In the genomic region with DNA sequence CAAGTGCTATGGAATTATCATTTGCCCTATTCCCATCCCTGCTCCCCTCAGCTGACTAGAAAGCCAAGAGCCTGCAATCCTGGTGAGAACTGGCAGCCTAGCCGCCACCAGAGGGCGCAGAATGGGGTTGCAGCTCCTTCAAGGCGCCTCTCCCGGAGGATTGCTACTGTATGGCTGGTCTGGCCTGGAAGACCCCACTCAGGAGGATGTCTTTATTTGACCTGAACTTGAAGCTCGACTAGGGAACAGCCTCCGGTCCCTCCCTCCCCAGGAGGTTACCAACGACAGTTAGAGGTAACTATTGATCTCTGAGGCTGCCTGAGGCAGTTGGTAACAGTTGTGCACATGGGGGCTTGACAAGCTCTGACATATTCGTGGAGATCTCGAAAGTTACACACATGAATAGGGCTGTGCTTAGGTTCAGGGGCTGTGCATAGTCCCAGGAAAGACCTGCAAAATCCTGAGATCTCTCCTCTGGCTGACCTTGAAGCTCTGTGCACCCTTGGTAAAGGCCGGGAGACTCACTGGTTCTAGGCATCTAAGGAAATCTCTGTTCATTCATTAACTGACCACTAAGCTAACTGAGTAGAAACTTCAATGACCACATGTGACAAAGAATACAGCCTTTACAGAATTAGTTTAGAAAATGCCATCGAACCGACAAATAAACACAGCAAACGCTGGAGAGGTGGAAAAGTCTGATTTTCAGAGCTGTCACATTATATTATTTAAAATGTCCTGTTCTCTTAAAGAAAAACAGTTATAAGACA, we compare ENCODE assay signal across 8 cellular contexts.
DNase-seq lines count a peak whose midpoint lies in the region; ATAC-seq, FAIRE-seq and TF ChIP-seq lines count a peak whose summit lies in the region.

No MANE protein-coding gene starts in this region.

- peaks cover 2% of the 10 kb centered on the region for H3K36me3 Mint-ChIP-seq in central memory CD8-positive, alpha-beta T cell (ENCODE audit: insufficient read depth)

- no peaks in the 10 kb centered on the region for H3K4me1 Mint-ChIP-seq in central memory CD8-positive, alpha-beta T cell

- ATAC-seq in HG02763 (IDR thresholded peaks at IDR 0.05; ENCODE audit: unreplicated experiment) = peak; percentile 97
- no peak for ATAC-seq in central memory CD8-positive, alpha-beta T cell (replicated peaks; ENCODE audit: extremely low read depth, poor library complexity, severe bottlenecking)

- TF ChIP-seq POLR2A in GM12891 (IDR thresholded peaks at IDR 0.05; ENCODE audit: low read depth, low read length) = no peak

- H3K4me3 Mint-ChIP-seq in central memory CD8-positive, alpha-beta T cell = no peak overlapping the region

- peak; percentile 86 for FAIRE-seq in GM12891 (lab: Jason Lieb, UNC)

- H3K9me3 Mint-ChIP-seq in central memory CD8-positive, alpha-beta T cell = no peaks in the 10 kb centered on the region

- peaks cover 12% of the 10 kb centered on the region for H3K27me3 Mint-ChIP-seq in central memory CD8-positive, alpha-beta T cell

- TF ChIP-seq CTCF in 22Rv1 (IDR thresholded peaks at IDR 0.05) = peak; percentile 100

- DNase-seq in GM12891 (ENCODE audit: insufficient read length, low spot score) (peak; percentile 22), NCI-H146 (lab: John Stamatoyannopoulos, UW) (peak; percentile 68), left kidney (ENCODE audit: low read depth, low spot score) (peak; percentile 91)
- peak; percentile 26 for DNase-seq in activated CD4-positive, CD25-positive, alpha-beta regulatory T cell treated with anti-CD3 and anti-CD28 coated beads, Interleukin-2, amount 50 U/mL, for 16 hours (ENCODE audit: low read depth, low spot score)
- DNase-seq in central memory CD8-positive, alpha-beta T cell (ENCODE audit: low spot score in 2 of 2) = peak; percentile 15 to 18
- DNase-seq in stimulated activated CD4-positive, alpha-beta T cell treated with anti-CD3 and anti-CD28 coated beads, Interleukin-4, amount 100 ng/mL, for 4 hours = peak; percentile 42 to 65

- H3K27ac Mint-ChIP-seq in central memory CD8-positive, alpha-beta T cell (ENCODE audit: low read depth) = no peak overlapping the region

- no peak overlapping the region for H3K27ac ChIP-seq in 22Rv1

TF ChIP-seq in GM12891, 5 proteins besides CTCF, POLR2A, EP300 and RAD21:
- TF ChIP-seq SPI1 (IDR thresholded peaks at IDR 0.05; ENCODE audit: low read depth, low read length) = no peak
TF ChIP-seq in GM12891: peak in this region for 0.

Comparison
In these comparisons a context has a peak if more than half of its experiments do, and no peak if none do; other contexts are left out.
1. DNase-seq: peak in every context shown above with its lines; median percentile 91 in left kidney; 68 in NCI-H146; 54 in stimulated activated CD4-positive, alpha-beta T cell treated with anti-CD3 and anti-CD28 coated beads, Interleukin-4, amount 100 ng/mL, for 4 hours; 26 in activated CD4-positive, CD25-positive, alpha-beta regulatory T cell treated with anti-CD3 and anti-CD28 coated beads, Interleukin-2, amount 50 U/mL, for 16 hours; 22 in GM12891; 16 in central memory CD8-positive, alpha-beta T cell.